34 cellular contexts compared by ENCODE assay signal in the genomic region with DNA sequence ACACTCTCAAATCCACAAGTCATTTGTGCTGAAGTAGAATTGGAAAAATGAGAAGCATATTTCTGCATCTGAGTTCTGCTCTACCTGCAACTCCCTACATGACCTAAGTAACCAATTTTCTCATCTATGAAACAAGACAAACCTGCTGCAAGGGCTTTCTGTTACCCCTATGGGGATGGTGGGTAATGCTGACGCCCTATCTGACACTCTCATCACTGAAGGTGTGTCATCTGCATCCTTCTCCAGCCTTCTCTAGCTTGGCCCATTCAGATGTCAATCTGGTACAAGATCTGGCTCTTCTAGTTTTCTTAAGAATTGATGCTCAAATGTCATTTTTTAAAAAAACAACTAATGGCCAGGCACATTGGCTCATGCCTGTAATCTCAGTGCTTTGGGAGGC.
"Had no signal": no experiment of that assay in that cellular context is flagged by ENCODE, and none has a peak within 500 bp of the region (broad histone marks: within the 10 kb centered on the region; RNA-seq: fewer than 3 reads in every experiment).

No MANE protein-coding gene starts in this region.

- H3K4me3 ChIP-seq: MG63 had no signal

- H3K9ac ChIP-seq: KMS-11 had no signal

- H3K9me3 ChIP-seq: MG63 had no signal

- H3K4me2 ChIP-seq: KMS-11 had no signal

- DNase-seq: Karpas-422, Kasumi-1, KG1, MG63, MM.1S, MV-4-11, NCI-H1048, NCI-H1092, NCI-H1092 treated with DMSO at 0.1 percent for 48 hours, NCI-H1105, NCI-H1105 treated with DMSO at 0.1 percent for 48 hours, NCI-H1417, NCI-H1417 treated with DMSO at 0.1 percent for 48 hours, NCI-H1436, NCI-H1436 treated with DMSO at 0.1 percent for 48 hours, NCI-H146, NCI-H1694, NCI-H1694 treated with DMSO at 0.1 percent for 48 hours, NCI-H187, NCI-H187 treated with DMSO at 0.1 percent for 48 hours, NCI-H1930, NCI-H2029, NCI-H2029 treated with DMSO at 0.1 percent for 48 hours, NCI-H2081, NCI-H2081 treated with DMSO at 0.1 percent for 48 hours, NCI-H2107, NCI-H2171, NCI-H2171 treated with DMSO at 0.1 percent for 48 hours, NCI-H2227 treated with DMSO at 0.1 percent for 48 hours, NCI-H226, NCI-H345, NCI-H446, NCI-H446 treated with DMSO at 0.1 percent for 48 hours had no signal

- H3K27ac ChIP-seq: KMS-11 had no signal

- H3K36me3 ChIP-seq: MG63 had no signal

- H3K27me3 ChIP-seq: MG63 had no signal
